28 cellular contexts compared by ENCODE assay signal in genomic region chr15:35298509-35298908, GRCh38.
"Had no signal": no experiment of that assay in that cellular context is flagged by ENCODE, and none has a peak within 500 bp of the region (broad histone marks: within the 10 kb centered on the region; RNA-seq: fewer than 3 reads in every experiment).

No MANE protein-coding gene starts in this region.

- H3K27me3 Mint-ChIP-seq: stimulated activated memory B cell treated with anti-CD40 and anti-IgM and Interleukin-4, amounts not matched to agents 10 μg/mL and 1 μg/mL and 100 μg/mL, for 72 hours; stimulated activated naive B cell treated with anti-CD40 and anti-IgM and Interleukin-4, amounts not matched to agents 10 μg/mL and 1 μg/mL and 100 μg/mL, for 72 hours; stimulated activated naive CD8-positive, alpha-beta T cell treated with anti-CD3 and anti-CD28 coated beads, Interleukin-15, amount 100 ng/mL, for 72 hours; stimulated activated naive CD8-positive, alpha-beta T cell treated with anti-CD3 and anti-CD28 coated beads, Interleukin-15, Interleukin-2, amounts not matched to agents 100 ng/mL and 50 ng/mL, for 24 hours; type B pancreatic cell had no signal

- H3K27ac Mint-ChIP-seq: stimulated activated effector memory CD8-positive, alpha-beta T cell treated with anti-CD3 and anti-CD28 coated beads, Interleukin-12 subunit alpha, Interleukin-12 subunit beta, amount 100 ng/mL, for 72 hours; stimulated activated memory B cell treated with anti-CD40 and anti-IgM and Interleukin-4, amounts not matched to agents 10 μg/mL and 1 μg/mL and 100 μg/mL, for 72 hours; stimulated activated naive B cell treated with anti-CD40 and anti-IgM and Interleukin-4, amounts not matched to agents 10 μg/mL and 1 μg/mL and 100 μg/mL, for 72 hours; stimulated activated naive CD8-positive, alpha-beta T cell treated with anti-CD3 and anti-CD28 coated beads, Interleukin-15, amount 100 ng/mL, for 72 hours; stimulated activated naive CD8-positive, alpha-beta T cell treated with anti-CD3 and anti-CD28 coated beads, Interleukin-15, Interleukin-2, amounts not matched to agents 100 ng/mL and 50 ng/mL, for 24 hours; type B pancreatic cell had no signal

- H3K4me1 ChIP-seq: suprapubic skin, testis, thyroid gland, tibial artery, upper lobe of left lung, upper lobe of right lung, uterus, vagina had no signal

- ATAC-seq: stimulated activated effector memory CD8-positive, alpha-beta T cell treated with anti-CD3 and anti-CD28 coated beads, Interleukin-12 subunit alpha, Interleukin-12 subunit beta, amount 100 ng/mL, for 72 hours; stimulated activated memory B cell treated with anti-CD40 and anti-IgM and Interleukin-4, amounts not matched to agents 10 μg/mL and 1 μg/mL and 100 μg/mL, for 72 hours; stimulated activated naive B cell treated with anti-CD40 and anti-IgM and Interleukin-4, amounts not matched to agents 10 μg/mL and 1 μg/mL and 100 μg/mL, for 72 hours; stimulated activated naive CD8-positive, alpha-beta T cell treated with anti-CD3 and anti-CD28 coated beads, Interleukin-15, amount 100 ng/mL, for 72 hours; stimulated activated naive CD8-positive, alpha-beta T cell treated with anti-CD3 and anti-CD28 coated beads, Interleukin-15, Interleukin-2, amounts not matched to agents 100 U/mL and 50 U/mL, for 24 hours had no signal

- H3K27ac ChIP-seq: stomach, suprapubic skin, testis, thoracic aorta, thyroid gland, tibial artery, tibial nerve, transverse colon, upper lobe of left lung, upper lobe of right lung, uterus, vagina had no signal

- H3K4me1 Mint-ChIP-seq: stimulated activated effector memory CD8-positive, alpha-beta T cell treated with anti-CD3 and anti-CD28 coated beads, Interleukin-12 subunit alpha, Interleukin-12 subunit beta, amount 100 ng/mL, for 72 hours; stimulated activated memory B cell treated with anti-CD40 and anti-IgM and Interleukin-4, amounts not matched to agents 10 μg/mL and 1 μg/mL and 100 μg/mL, for 72 hours; stimulated activated naive B cell treated with anti-CD40 and anti-IgM and Interleukin-4, amounts not matched to agents 10 μg/mL and 1 μg/mL and 100 μg/mL, for 72 hours; stimulated activated naive CD8-positive, alpha-beta T cell treated with anti-CD3 and anti-CD28 coated beads, Interleukin-15, amount 100 ng/mL, for 72 hours had no signal

- H3K9me3 Mint-ChIP-seq: stimulated activated memory B cell treated with anti-CD40 and anti-IgM and Interleukin-4, amounts not matched to agents 10 μg/mL and 1 μg/mL and 100 μg/mL, for 72 hours; stimulated activated naive B cell treated with anti-CD40 and anti-IgM and Interleukin-4, amounts not matched to agents 10 μg/mL and 1 μg/mL and 100 μg/mL, for 72 hours; stimulated activated naive CD8-positive, alpha-beta T cell treated with anti-CD3 and anti-CD28 coated beads, Interleukin-15, amount 100 ng/mL, for 72 hours; stimulated activated naive CD8-positive, alpha-beta T cell treated with anti-CD3 and anti-CD28 coated beads, Interleukin-15, Interleukin-2, amounts not matched to agents 100 ng/mL and 50 ng/mL, for 24 hours had no signal

- DNase-seq: stimulated activated CD4-positive, alpha-beta T cell treated with anti-CD3 and anti-CD28 coated beads, Interleukin-2, amount 100 ng/mL, for 48 hours; stimulated activated CD4-positive, alpha-beta T cell treated with anti-CD3 and anti-CD28 coated beads, Interleukin-4, amount 100 ng/mL, for 1 hour; stimulated activated CD4-positive, alpha-beta T cell treated with anti-CD3 and anti-CD28 coated beads, Interleukin-4, amount 100 ng/mL, for 24 hours; stimulated activated CD4-positive, alpha-beta T cell treated with anti-CD3 and anti-CD28 coated beads, Interleukin-4, amount 100 ng/mL, for 4 hours; stimulated activated CD8-positive, alpha-beta memory T cell treated with anti-CD3 and anti-CD28 coated beads, Interleukin-4, amount 100 ng/mL, for 48 hours; stimulated activated naive B cell treated with anti-CD40 and anti-IgM and Interleukin-4, amounts not matched to agents 10 μg/mL and 1 μg/mL and 100 μg/mL, for 72 hours; stimulated activated naive CD4-positive, alpha-beta T cell; stimulated activated naive CD4-positive, alpha-beta T cell treated with Interleukin-2 at 50 U/mL for 16 hours; stimulated activated naive CD8-positive, alpha-beta T cell treated with anti-CD3 and anti-CD28 coated beads, Interleukin-15, amount 100 ng/mL, for 72 hours; stimulated activated naive CD8-positive, alpha-beta T cell treated with anti-CD3 and anti-CD28 coated beads, Interleukin-15, Interleukin-2, amounts not matched to agents 100 U/mL and 50 U/mL, for 24 hours; stomach; substantia nigra; testis; thyroid gland; tibial artery; transverse colon; upper lobe of right lung; uterus had no signal

- H3K4me3 Mint-ChIP-seq: stimulated activated effector memory CD8-positive, alpha-beta T cell treated with anti-CD3 and anti-CD28 coated beads, Interleukin-12 subunit alpha, Interleukin-12 subunit beta, amount 100 ng/mL, for 72 hours; stimulated activated memory B cell treated with anti-CD40 and anti-IgM and Interleukin-4, amounts not matched to agents 10 μg/mL and 1 μg/mL and 100 μg/mL, for 72 hours; stimulated activated naive B cell treated with anti-CD40 and anti-IgM and Interleukin-4, amounts not matched to agents 10 μg/mL and 1 μg/mL and 100 μg/mL, for 72 hours; stimulated activated naive CD8-positive, alpha-beta T cell treated with anti-CD3 and anti-CD28 coated beads, Interleukin-15, amount 100 ng/mL, for 72 hours; stimulated activated naive CD8-positive, alpha-beta T cell treated with anti-CD3 and anti-CD28 coated beads, Interleukin-15, Interleukin-2, amounts not matched to agents 100 ng/mL and 50 ng/mL, for 24 hours; type B pancreatic cell had no signal

- FAIRE-seq: urothelium cell line had no signal

- H3K4me3 ChIP-seq: stomach, suprapubic skin, testis, thoracic aorta, thyroid gland, tibial artery, tibial nerve, transverse colon, upper lobe of left lung, upper lobe of right lung, uterus, vagina had no signal

- H3K9me3 ChIP-seq: stomach, suprapubic skin, testis, thoracic aorta, thyroid gland, tibial artery, tibial nerve, transverse colon, upper lobe of left lung, upper lobe of right lung, uterus, vagina had no signal

- H3K36me3 ChIP-seq: stomach, suprapubic skin, thoracic aorta, thyroid gland, tibial artery, tibial nerve, transverse colon, upper lobe of left lung, upper lobe of right lung, uterus, vagina had no signal

- H3K27me3 ChIP-seq: stomach, suprapubic skin, testis, thyroid gland, tibial artery, tibial nerve, transverse colon, upper lobe of left lung, upper lobe of right lung, uterus, vagina had no signal

- H3K36me3 Mint-ChIP-seq: stimulated activated effector memory CD8-positive, alpha-beta T cell treated with anti-CD3 and anti-CD28 coated beads, Interleukin-12 subunit alpha, Interleukin-12 subunit beta, amount 100 ng/mL, for 72 hours; stimulated activated memory B cell treated with anti-CD40 and anti-IgM and Interleukin-4, amounts not matched to agents 10 μg/mL and 1 μg/mL and 100 μg/mL, for 72 hours; stimulated activated naive B cell treated with anti-CD40 and anti-IgM and Interleukin-4, amounts not matched to agents 10 μg/mL and 1 μg/mL and 100 μg/mL, for 72 hours had no signal
